16 cellular contexts compared by ENCODE assay signal in genomic region chr17:46143827-46144236, GRCh38. TPM values are rescaled to one million over a fixed set of nuclear protein-coding genes. Genes with fewer than 3 reads are reported as not detected.
DNase-seq lines count a peak whose midpoint lies in the region; ATAC-seq lines count a peak whose summit lies in the region.
"Had no signal": no experiment of that assay in that cellular context is flagged by ENCODE, and none has a peak within 500 bp of the region (broad histone marks: within the 10 kb centered on the region; RNA-seq: fewer than 3 reads in every experiment).

No MANE protein-coding gene starts in this region.

- POLR2A ChIA-PET in activated CD4-positive, alpha-beta T cell treated with anti-CD3 and anti-CD28 coated beads for 36 hours (lab: Charles Lee) = interaction anchor here (0.5 kb wide), 1 partner anchor 1558 kb away, joined by 3 read pairs; no protein-coding TSS in a partner anchor

- H3K4me3 Mint-ChIP-seq in activated CD4-positive, alpha-beta T cell treated with anti-CD3 and anti-CD28 coated beads for 36 hours = no peak overlapping the region
- peak overlapping the region; percentile 6 to 52 for H3K4me3 Mint-ChIP-seq in effector memory CD8-positive, alpha-beta T cell
- peak overlapping the region; percentile 43 for H3K4me3 Mint-ChIP-seq in stimulated activated memory B cell treated with anti-CD40 and anti-IgM and Interleukin-4, amounts not matched to agents 10 μg/mL and 1 μg/mL and 100 μg/mL, for 72 hours

- no peak for DNase-seq in activated CD4-positive, alpha-beta T cell treated with anti-CD3 and anti-CD28 coated beads for 36 hours
- no peak for DNase-seq in activated CD4-positive, alpha-beta T cell treated with anti-CD3 and anti-CD28 coated beads for 4 hours
- DNase-seq in NAMALWA (ENCODE audit: low spot score) (peak; percentile 36), NCI-H82 (lab: John Stamatoyannopoulos, UW) (no peak), right cardiac atrium (no peak)
- DNase-seq in effector memory CD8-positive, alpha-beta T cell = no peak
- DNase-seq: activated CD4-positive, CD25-positive, alpha-beta regulatory T cell; NCI-H1930; NCI-H524; stomach; SW 1271 had no signal

- 68% methylated on average over 3 of the region's 3 CpGs for WGBS in right cardiac atrium

- H3K4me1 ChIP-seq in right cardiac atrium (ENCODE audit: control insufficient read depth, insufficient read depth, low read length) = peaks cover 4% of the 10 kb centered on the region

- no peak for ATAC-seq in activated CD4-positive, alpha-beta T cell treated with anti-CD3 and anti-CD28 coated beads for 36 hours
- ATAC-seq in effector memory CD8-positive, alpha-beta T cell (replicated peaks) = no peak
- no peak for ATAC-seq in stimulated activated memory B cell treated with anti-CD40 and anti-IgM and Interleukin-4, amounts not matched to agents 10 μg/mL and 1 μg/mL and 100 μg/mL, for 72 hours
- ATAC-seq in HG03571 (IDR thresholded peaks at IDR 0.05; ENCODE audit: unreplicated experiment) (no peak), right cardiac atrium (no peak)
- ATAC-seq: gastroesophageal sphincter had no signal

- peaks cover 1% of the 10 kb centered on the region for H3K36me3 Mint-ChIP-seq in activated CD4-positive, alpha-beta T cell treated with anti-CD3 and anti-CD28 coated beads for 36 hours (ENCODE audit: low read depth)
- peaks cover 22% of the 10 kb centered on the region for H3K36me3 Mint-ChIP-seq in effector memory CD8-positive, alpha-beta T cell (ENCODE audit: insufficient read depth)
- no peaks in the 10 kb centered on the region for H3K36me3 Mint-ChIP-seq in stimulated activated memory B cell treated with anti-CD40 and anti-IgM and Interleukin-4, amounts not matched to agents 10 μg/mL and 1 μg/mL and 100 μg/mL, for 72 hours

- no peaks in the 10 kb centered on the region for H3K9me3 Mint-ChIP-seq in activated CD4-positive, alpha-beta T cell treated with anti-CD3 and anti-CD28 coated beads for 36 hours (ENCODE audit: low read depth)
- no peaks in the 10 kb centered on the region for H3K9me3 Mint-ChIP-seq in effector memory CD8-positive, alpha-beta T cell
- no peaks in the 10 kb centered on the region for H3K9me3 Mint-ChIP-seq in stimulated activated memory B cell treated with anti-CD40 and anti-IgM and Interleukin-4, amounts not matched to agents 10 μg/mL and 1 μg/mL and 100 μg/mL, for 72 hours

- no peak overlapping the region for H3K27ac ChIP-seq in right cardiac atrium (ENCODE audit: low read length)
- H3K27ac ChIP-seq: 22Rv1 had no signal

- peaks cover 91% of the 10 kb centered on the region for H3K4me1 Mint-ChIP-seq in activated CD4-positive, alpha-beta T cell treated with anti-CD3 and anti-CD28 coated beads for 36 hours
- H3K4me1 Mint-ChIP-seq in effector memory CD8-positive, alpha-beta T cell (ENCODE audit: low read depth in 2 of 2) = peaks cover 70 to 90% of the 10 kb centered on the region in 2 donors
- H3K4me1 Mint-ChIP-seq in stimulated activated memory B cell treated with anti-CD40 and anti-IgM and Interleukin-4, amounts not matched to agents 10 μg/mL and 1 μg/mL and 100 μg/mL, for 72 hours = peaks cover 95% of the 10 kb centered on the region

- no peak overlapping the region for H3K4me3 ChIP-seq in right cardiac atrium (ENCODE audit: low read length)
- H3K4me3 ChIP-seq: gastroesophageal sphincter, skin epidermis, stomach had no signal

- CTCF ChIA-PET in activated CD4-positive, alpha-beta T cell treated with anti-CD3 and anti-CD28 coated beads for 36 hours (lab: Charles Lee) = interaction anchor here (1.7 kb wide), 1 partner anchor 20 kb away, joined by 5 read pairs; no protein-coding TSS in a partner anchor

- H3K27ac Mint-ChIP-seq in activated CD4-positive, alpha-beta T cell treated with anti-CD3 and anti-CD28 coated beads for 36 hours = peak overlapping the region; percentile 45
- H3K27ac Mint-ChIP-seq in effector memory CD8-positive, alpha-beta T cell = peak overlapping the region; percentile 41 to 52
- peak overlapping the region; percentile 78 for H3K27ac Mint-ChIP-seq in stimulated activated memory B cell treated with anti-CD40 and anti-IgM and Interleukin-4, amounts not matched to agents 10 μg/mL and 1 μg/mL and 100 μg/mL, for 72 hours

- H3K27me3 Mint-ChIP-seq in activated CD4-positive, alpha-beta T cell treated with anti-CD3 and anti-CD28 coated beads for 36 hours = no peaks in the 10 kb centered on the region
- no peaks in the 10 kb centered on the region for H3K27me3 Mint-ChIP-seq in effector memory CD8-positive, alpha-beta T cell
- H3K27me3 Mint-ChIP-seq in stimulated activated memory B cell treated with anti-CD40 and anti-IgM and Interleukin-4, amounts not matched to agents 10 μg/mL and 1 μg/mL and 100 μg/mL, for 72 hours = no peaks in the 10 kb centered on the region

- no peaks in the 10 kb centered on the region for H3K27me3 ChIP-seq in right cardiac atrium (ENCODE audit: control insufficient read depth, insufficient read depth)
- H3K27me3 ChIP-seq: gastroesophageal sphincter, stomach had no signal

- no peaks in the 10 kb centered on the region for H3K9me3 ChIP-seq in right cardiac atrium (ENCODE audit: control insufficient read depth, low read length)
- H3K9me3 ChIP-seq: gastroesophageal sphincter, stomach had no signal

- intact Hi-C loops in activated CD4-positive, alpha-beta T cell treated with anti-CD3 and anti-CD28 coated beads for 36 hours (cut with DNase I, micrococcal nuclease) = no loop called here
- intact Hi-C loops in right cardiac atrium (cut with DNase I) = no loop called here

RNA-seq across cellular contexts. Expression of gene KANSL1, which starts 49.4 kb away (rescaled TPM):
- total RNA-seq in activated CD4-positive, alpha-beta T cell treated with anti-CD3 and anti-CD28 coated beads for 36 hours = 10 to 100 TPM; 46.8 to 64.5 TPM
- total RNA-seq in right cardiac atrium = 10 to 100 TPM; 36.2 to 53.8 (median 43.7) TPM
- polyA plus RNA-seq in right cardiac atrium = 15.9 TPM
